1 cellular context compared by ENCODE assay signal in the genomic region with DNA sequence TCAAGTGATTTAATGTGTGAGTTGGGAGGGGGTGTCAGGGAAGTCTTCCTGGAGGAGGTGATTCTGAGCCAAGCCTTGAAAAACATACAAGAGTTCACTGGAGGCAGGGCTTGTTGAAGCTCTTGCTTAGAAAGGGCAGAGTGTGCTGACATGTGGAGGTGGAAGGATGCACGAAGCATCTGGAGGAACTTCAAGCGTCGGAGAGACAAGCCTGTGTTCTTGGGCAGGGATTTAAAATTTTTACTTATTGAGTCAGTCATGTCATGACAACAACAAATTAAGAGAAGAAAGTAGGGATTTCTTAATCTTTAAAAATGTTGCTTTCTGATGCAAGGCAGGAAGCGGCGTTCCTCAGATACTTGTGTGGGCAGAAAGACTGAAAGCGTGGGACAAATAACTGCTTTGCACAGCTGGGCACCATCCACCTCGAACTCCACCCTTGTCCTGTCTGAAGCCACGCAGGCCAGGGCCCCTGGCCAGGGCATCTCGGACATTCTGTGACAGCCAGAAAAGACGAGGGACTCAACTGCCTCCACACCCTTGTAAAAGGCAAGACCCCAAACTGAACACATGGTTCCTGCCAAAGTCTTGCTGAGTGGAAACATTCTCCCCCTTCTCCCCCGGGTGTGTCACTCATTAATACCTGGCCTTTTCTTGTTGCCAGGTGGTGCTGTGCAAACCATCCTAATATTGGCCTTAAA.
TF ChIP-seq lines count a peak whose summit lies in the region.

No MANE protein-coding gene starts in this region.

TF ChIP-seq in K562, 482 proteins besides CTCF, POLR2A, EP300 and RAD21:
- TF ChIP-seq ZFP36 (IDR thresholded peaks at IDR 0.05; ENCODE audit: low read depth, low read length, partially characterized antibody) = peak; percentile 70
- TF ChIP-seq SRSF9 (IDR thresholded peaks at IDR 0.05; ENCODE audit: borderline replicate concordance, low read depth, low read length) = no peak
